ENCODE assay signal across 1 cellular context in genomic region chr1:201452881-201453280, GRCh38.
TF ChIP-seq lines count a peak whose summit lies in the region.

No MANE protein-coding gene starts in this region.

TF ChIP-seq in H1, 55 proteins besides CTCF, POLR2A, EP300 and RAD21:
- no peak for TF ChIP-seq CHD2 (IDR thresholded peaks at IDR 0.05; ENCODE audit: low read length)
- TF ChIP-seq TEAD4 (IDR thresholded peaks at IDR 0.05; ENCODE audit: low read depth, low read length): no peak
- TF ChIP-seq YY1 (IDR thresholded peaks at IDR 0.05; ENCODE audit: low read depth, low read length): no peak
- no peak for TF ChIP-seq TAF7 (optimal IDR thresholded peaks at IDR 0.05; ENCODE audit: borderline replicate concordance, low read depth, low read length)
- TF ChIP-seq MAX (IDR thresholded peaks at IDR 0.05): no peak
- no peak for TF ChIP-seq BCL11A (IDR thresholded peaks at IDR 0.05; ENCODE audit: low read depth in 2 of 2, low read length in 2 of 2)
- TF ChIP-seq HDAC6 (IDR thresholded peaks at IDR 0.05; ENCODE audit: low read depth, low read length): no peak
- TF ChIP-seq SIX5 (IDR thresholded peaks at IDR 0.05; ENCODE audit: low read depth, low read length): no peak
- TF ChIP-seq CTBP2 (IDR thresholded peaks at IDR 0.05; ENCODE audit: borderline replicate concordance, insufficient read depth, insufficient read length, low read length): no peak
- TF ChIP-seq CBX8 (IDR thresholded peaks at IDR 0.05; ENCODE audit: borderline replicate concordance, low read depth, low read length): no peak
